ENCODE assay signal across 15 cellular contexts in genomic region chr4:125827338-125828074, GRCh38.
A peak's percentile ranks its signal among the peaks of the same experiment; 100 is the strongest.
DNase-seq lines count a peak whose midpoint lies in the region; FAIRE-seq and TF ChIP-seq lines count a peak whose summit lies in the region.
"Had no signal": no experiment of that assay in that cellular context is flagged by ENCODE, and none has a peak within 500 bp of the region (broad histone marks: within the 10 kb centered on the region; RNA-seq: fewer than 3 reads in every experiment).

No MANE protein-coding gene starts in this region.

- no peak overlapping the region for H3K4me3 ChIP-seq in neuronal stem cell (ENCODE audit: low read length in 2 of 2)
- H3K4me3 ChIP-seq in ascending aorta = no peak overlapping the region

- H3K9me3 ChIP-seq in neuronal stem cell (replicated peaks in 1 of 2; ENCODE audit: control insufficient read depth in 2 of 2, insufficient read depth in 1 of 2, low read depth in 1 of 2, low read length in 2 of 2) (no peaks in the 10 kb centered on the region), ascending aorta (no peaks in the 10 kb centered on the region)

- H3K4me1 ChIP-seq in neuronal stem cell (ENCODE audit: control insufficient read depth in 2 of 2, insufficient read depth in 1 of 2, low read depth in 1 of 2, low read length in 2 of 2) (peaks cover 0 to 2% of the 10 kb centered on the region in 2 donors), ascending aorta (no peaks in the 10 kb centered on the region)

- peak; percentile 12 for DNase-seq in SK-N-DZ (ENCODE audit: low spot score)
- no peak for DNase-seq in neuronal stem cell (ENCODE audit: low spot score)
- DNase-seq in ascending aorta (ENCODE audit: low spot score in 2 of 2) = no peak
- no peak for DNase-seq in mucosa of gallbladder (ENCODE audit: low spot score)
- DNase-seq in COR-L47 (lab: John Stamatoyannopoulos, UW) = no peak
- DNase-seq: AML-193; CD4-positive, alpha-beta T cell; DMS79 treated with DMSO at 0.1 percent for 48 hours; GF-D8; H9 had no signal

- no peak overlapping the region for H4K8ac ChIP-seq in neuronal stem cell (ENCODE audit: low read depth, low read length)

- H2AFZ ChIP-seq in neuronal stem cell (ENCODE audit: low read length) = peak overlapping the region; percentile 37

- H3K23ac ChIP-seq in neuronal stem cell (ENCODE audit: low read depth, low read length, poor library complexity) = no peak overlapping the region

- no peaks in the 10 kb centered on the region for H3K36me3 ChIP-seq in neuronal stem cell (replicated peaks in 1 of 2; ENCODE audit: control insufficient read depth in 2 of 2, insufficient read depth in 2 of 2, low read length in 2 of 2)
- no peaks in the 10 kb centered on the region for H3K36me3 ChIP-seq in ascending aorta

- H3K79me1 ChIP-seq in neuronal stem cell (ENCODE audit: low read depth, low read length) = no peaks in the 10 kb centered on the region

- no peak overlapping the region for H2BK15ac ChIP-seq in neuronal stem cell (ENCODE audit: low read length)

- H2AK5ac ChIP-seq in neuronal stem cell (ENCODE audit: low read depth, low read length) = no peak overlapping the region

- H2BK5ac ChIP-seq in neuronal stem cell (ENCODE audit: low read length) = no peak overlapping the region

- H3K14ac ChIP-seq in neuronal stem cell (ENCODE audit: low read length) = no peak overlapping the region

- WGBS in neuronal stem cell (ENCODE audit: extremely low coverage in 2 of 2, insufficient read length in 2 of 2, insufficient replicate concordance in 1 of 2), 2 donors = no CpG with 5 or more reads among the region's 1 CpG

- H3K27ac ChIP-seq in neuronal stem cell (replicated peaks; ENCODE audit: low read length) = no peak overlapping the region
- no peak overlapping the region for H3K27ac ChIP-seq in ascending aorta
- H3K27ac ChIP-seq: C4-2B had no signal

- no peak overlapping the region for H3K4ac ChIP-seq in neuronal stem cell (ENCODE audit: low read length)

- no peak for TF ChIP-seq CTCF in ascending aorta (IDR thresholded peaks at IDR 0.05)

- H3K9ac ChIP-seq in neuronal stem cell (ENCODE audit: low read depth, low read length, poor library complexity) = no peak overlapping the region

- H2BK120ac ChIP-seq in neuronal stem cell (ENCODE audit: low read depth, low read length) = no peak overlapping the region

- no peak overlapping the region for H2BK12ac ChIP-seq in neuronal stem cell (ENCODE audit: low read length)

- H3K18ac ChIP-seq in neuronal stem cell (ENCODE audit: low read length) = no peak overlapping the region

- intact Hi-C loops in ascending aorta (cut with DNase I) = no loop called here

- no peak overlapping the region for H4K91ac ChIP-seq in neuronal stem cell (ENCODE audit: low read depth, low read length, poor library complexity)

- no peak overlapping the region for H3K4me2 ChIP-seq in neuronal stem cell (ENCODE audit: insufficient read depth, low read length, poor library complexity, severe bottlenecking)

- H3K27me3 ChIP-seq in neuronal stem cell (ENCODE audit: control insufficient read depth in 3 of 3, insufficient read depth in 3 of 3, low read depth in 1 of 3, low read length in 3 of 3) (no peaks in the 10 kb centered on the region), ascending aorta (no peaks in the 10 kb centered on the region)

- peak; percentile 18 for FAIRE-seq in endometrium (lab: Jason Lieb, UNC)
- FAIRE-seq: A204.1, H1, HepG2 had no signal
